ENCODE assay signal across 10 cellular contexts in the genomic region with DNA sequence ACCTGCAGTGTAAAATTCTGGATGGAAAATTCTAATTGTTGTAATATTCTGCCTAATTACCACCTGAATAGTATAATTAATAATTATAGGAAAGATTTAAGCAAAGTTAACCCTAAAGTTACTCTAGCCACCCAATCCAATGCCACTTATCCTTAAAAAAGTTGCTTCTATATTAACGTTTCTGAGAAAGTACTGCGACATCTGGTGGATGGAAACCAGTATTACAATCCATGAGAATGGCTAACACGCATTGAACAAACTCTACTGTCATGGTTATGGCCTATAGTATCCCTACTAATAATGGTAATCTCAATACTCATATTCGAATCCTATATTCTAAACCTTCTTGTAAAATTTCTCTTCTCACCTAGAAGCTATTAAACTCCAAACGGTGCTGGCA.
DNase-seq lines count a peak whose midpoint lies in the region; ATAC-seq and TF ChIP-seq lines count a peak whose summit lies in the region.
"Had no signal": no experiment of that assay in that cellular context is flagged by ENCODE, and none has a peak within 500 bp of the region (broad histone marks: within the 10 kb centered on the region; RNA-seq: fewer than 3 reads in every experiment).

No MANE protein-coding gene starts in this region.

- H3K27me3 Mint-ChIP-seq in neural progenitor cell (ENCODE audit: insufficient read depth, low read depth) = no peaks in the 10 kb centered on the region
- H3K27me3 Mint-ChIP-seq: effector memory CD8-positive, alpha-beta T cell had no signal

- H2AFZ ChIP-seq in neural progenitor cell (replicated peaks) = no peak overlapping the region

- H3F3A ChIP-seq in neural progenitor cell (ENCODE audit: low read depth) = no peaks in the 10 kb centered on the region

- ATAC-seq in GM18502 (IDR thresholded peaks at IDR 0.05; ENCODE audit: poor library complexity, unreplicated experiment) = no peak
- no peak for ATAC-seq in psoas muscle
- ATAC-seq: effector memory CD8-positive, alpha-beta T cell had no signal

- H3K9me3 ChIP-seq in neural progenitor cell (ENCODE audit: low read depth) (no peaks in the 10 kb centered on the region), psoas muscle (no peaks in the 10 kb centered on the region)

- H3K4me3 Mint-ChIP-seq in neural progenitor cell = no peak overlapping the region
- H3K4me3 Mint-ChIP-seq: effector memory CD8-positive, alpha-beta T cell had no signal

- H3K27ac ChIP-seq in neural progenitor cell (no peak overlapping the region), psoas muscle (no peak overlapping the region)

- no peak overlapping the region for H3K9ac ChIP-seq in neural progenitor cell

- H3K4me2 ChIP-seq in neural progenitor cell = no peak overlapping the region

- no peaks in the 10 kb centered on the region for H3K79me2 ChIP-seq in neural progenitor cell (ENCODE audit: low read depth)

- H3K27me3 ChIP-seq in neural progenitor cell (no peaks in the 10 kb centered on the region), psoas muscle (ENCODE audit: insufficient read depth in 3 of 3, low read length in 2 of 3) (no peaks in the 10 kb centered on the region)

- H3K36me3 ChIP-seq in neural progenitor cell = no peaks in the 10 kb centered on the region
- H3K36me3 ChIP-seq in psoas muscle (ENCODE audit: insufficient read depth in 1 of 2, low read depth in 1 of 2) = no peaks in the 10 kb centered on the region

- no peaks in the 10 kb centered on the region for H4K20me1 ChIP-seq in neural progenitor cell (ENCODE audit: low read depth)

- in situ Hi-C loops in GM13977 (cut with MboI; ENCODE audit: low pct_unique_long_range_greater_than_20kb, low sequenced_read_pairs, unreplicated experiment) = no loop called here

- H3K36me3 Mint-ChIP-seq in neural progenitor cell = no peaks in the 10 kb centered on the region

- TF ChIP-seq CTCF in GM13977 (IDR thresholded peaks at IDR 0.05; ENCODE audit: extremely low read depth, insufficient read depth, missing control alignments) (peak; percentile 67), cardiac fibroblast (IDR thresholded peaks at IDR 0.05; ENCODE audit: low read depth, low read length) (peak; percentile 46), neural progenitor cell (IDR thresholded peaks at IDR 0.05) (peak; percentile 61), psoas muscle (IDR thresholded peaks at IDR 0.05) (no peak)

- WGBS in psoas muscle, 3 donors = 50 to 52% (median 51%) methylated on average over 5 of the region's 5 CpGs

- H3K4me1 Mint-ChIP-seq in neural progenitor cell = no peaks in the 10 kb centered on the region

- H3K27ac Mint-ChIP-seq in neural progenitor cell = no peak overlapping the region
- H3K27ac Mint-ChIP-seq: effector memory CD8-positive, alpha-beta T cell had no signal

- DNase-seq in GM13977 (ENCODE audit: low spot score) (peak; percentile 8), HT-29 (ENCODE audit: low spot score) (peak; percentile 81), cardiac fibroblast (ENCODE audit: low read depth in 2 of 2) (peak; percentile 25 to 30), neural progenitor cell (ENCODE audit: low spot score) (no peak), psoas muscle (no peak), NCI-H1417 (lab: John Stamatoyannopoulos, UW) (no peak)
- DNase-seq: effector memory CD8-positive, alpha-beta T cell; NCI-H187; occipital lobe had no signal

- peaks cover 2% of the 10 kb centered on the region for H3K9me3 Mint-ChIP-seq in neural progenitor cell

- H3K4me1 ChIP-seq in neural progenitor cell (no peaks in the 10 kb centered on the region), psoas muscle (no peaks in the 10 kb centered on the region)

- no peak overlapping the region for H3K4me3 ChIP-seq in cardiac fibroblast (replicated peaks in 1 of 2; ENCODE audit: low read depth in 2 of 2, low read length in 2 of 2)
- H3K4me3 ChIP-seq in neural progenitor cell = no peak overlapping the region
- no peak overlapping the region for H3K4me3 ChIP-seq in psoas muscle

- intact Hi-C loops in psoas muscle (cut with DNase I) = no loop called here

Comparison
In these comparisons a context has a peak if more than half of its experiments do, and no peak if none do; other contexts are left out.
1. DNase-seq: peak in GM13977 (single experiment), HT-29 (single experiment) and cardiac fibroblast (2 of 2); none in neural progenitor cell (single experiment), psoas muscle (0 of 2) and NCI-H1417 (0 of 3).